In the genomic region with DNA sequence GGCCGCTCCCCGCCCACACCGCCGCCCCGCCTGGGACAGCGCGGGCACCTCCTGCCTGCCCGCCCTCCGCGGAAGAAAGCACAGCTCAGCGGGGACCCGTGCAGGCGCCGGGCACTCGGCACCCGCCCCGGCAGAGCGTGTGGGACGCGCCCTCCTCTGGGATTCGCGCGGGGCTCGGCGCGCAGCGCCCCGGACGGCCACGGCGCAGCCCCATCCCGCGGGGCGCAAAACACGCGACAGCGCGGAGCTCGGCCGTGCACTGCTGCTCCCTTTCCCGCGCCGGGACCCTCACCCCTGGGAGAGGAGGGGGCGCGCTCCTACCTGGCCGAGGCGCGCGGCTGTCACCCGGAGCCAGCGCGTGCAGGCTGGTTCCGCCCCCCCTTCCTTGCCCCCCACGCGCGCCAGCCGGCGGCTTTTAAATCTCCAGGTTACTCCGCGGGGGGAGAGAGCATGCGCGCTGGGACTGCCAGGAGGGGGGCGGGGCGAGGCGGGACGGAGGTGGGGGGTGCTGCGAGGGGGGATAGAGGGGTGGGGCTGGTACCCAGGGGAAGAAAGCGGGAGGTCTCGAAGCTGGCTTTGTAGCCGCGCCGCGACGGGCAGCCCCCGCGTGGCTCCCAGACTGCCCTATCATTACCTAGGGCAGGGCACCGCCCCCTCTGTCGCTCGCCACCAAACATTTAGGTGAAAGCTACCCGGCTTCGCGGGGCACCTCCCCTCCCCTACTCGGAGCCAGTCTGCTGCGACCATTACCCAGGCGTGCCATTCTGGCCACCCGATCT, we compare ENCODE assay signal across 8 cellular contexts. TPM values are rescaled to one million over a fixed set of nuclear protein-coding genes. Genes with fewer than 3 reads are reported as not detected.
DNase-seq lines count a peak whose midpoint lies in the region; ATAC-seq and TF ChIP-seq lines count a peak whose summit lies in the region.

A gene with protein sequence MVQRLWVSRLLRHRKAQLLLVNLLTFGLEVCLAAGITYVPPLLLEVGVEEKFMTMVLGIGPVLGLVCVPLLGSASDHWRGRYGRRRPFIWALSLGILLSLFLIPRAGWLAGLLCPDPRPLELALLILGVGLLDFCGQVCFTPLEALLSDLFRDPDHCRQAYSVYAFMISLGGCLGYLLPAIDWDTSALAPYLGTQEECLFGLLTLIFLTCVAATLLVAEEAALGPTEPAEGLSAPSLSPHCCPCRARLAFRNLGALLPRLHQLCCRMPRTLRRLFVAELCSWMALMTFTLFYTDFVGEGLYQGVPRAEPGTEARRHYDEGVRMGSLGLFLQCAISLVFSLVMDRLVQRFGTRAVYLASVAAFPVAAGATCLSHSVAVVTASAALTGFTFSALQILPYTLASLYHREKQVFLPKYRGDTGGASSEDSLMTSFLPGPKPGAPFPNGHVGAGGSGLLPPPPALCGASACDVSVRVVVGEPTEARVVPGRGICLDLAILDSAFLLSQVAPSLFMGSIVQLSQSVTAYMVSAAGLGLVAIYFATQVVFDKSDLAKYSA (minus strand): TSS at position 437 of the 779 bp plus-strand sequence. CDS start 15,853 bp downstream, outside the sequence.

- intact Hi-C loops in ovary (cut with DNase I): no loop called here
- intact Hi-C loops in vagina (cut with DNase I): no loop called here

- no peak within 1 kb of the TSS for H3K27ac Mint-ChIP-seq in activated T-helper 17 cell treated with anti-CD3 and anti-CD28 coated beads, Interleukin-2, amount 50 U/mL, for 72 hours

- peaks cover 20% of the 10 kb centered on the region for H3K27me3 Mint-ChIP-seq in activated T-helper 17 cell treated with anti-CD3 and anti-CD28 coated beads, Interleukin-2, amount 50 U/mL, for 72 hours

- 1% methylated on average over 50 to 86 of the region's 86 CpGs for WGBS in ovary, 3 donors

- DNase-seq in SKM-1 treated with dmso at 0.1 percent for 144 hours (lab: John Stamatoyannopoulos, UW; ENCODE audit: unreplicated experiment) (peak; percentile 61), SKM-1 (lab: John Stamatoyannopoulos, UW; ENCODE audit: unreplicated experiment) (no peak), NCI-H2227 treated with DMSO at 0.1 percent for 48 hours (lab: John Stamatoyannopoulos, UW) (peak; percentile 55), germinal center (ENCODE audit: low spot score) (peak; percentile 70), ovary (peak; percentile 51 to 78 (median 67)), vagina (ENCODE audit: extremely low spot score in 2 of 2) (no peak), SW480 (ENCODE audit: low spot score) (no peak)

- H3K4me3 ChIP-seq in ovary (peak within 1 kb of the TSS; percentile 41), vagina (peak within 1 kb of the TSS; percentile 57 to 58)

- peak within 1 kb of the TSS; percentile 76 for H3K4me3 Mint-ChIP-seq in activated T-helper 17 cell treated with anti-CD3 and anti-CD28 coated beads, Interleukin-2, amount 50 U/mL, for 72 hours

- H3K9me3 ChIP-seq in ovary: no peaks in the 10 kb centered on the region
- H3K9me3 ChIP-seq in vagina: no peaks in the 10 kb centered on the region

- no peaks in the 10 kb centered on the region for H3K36me3 ChIP-seq in ovary
- no peaks in the 10 kb centered on the region for H3K36me3 ChIP-seq in vagina

- TF ChIP-seq POLR2A in ovary (IDR thresholded peaks at IDR 0.05) (no peak), vagina (IDR thresholded peaks at IDR 0.05) (no peak)

- ATAC-seq in activated T-helper 17 cell treated with anti-CD3 and anti-CD28 coated beads, Interleukin-2, amount 50 U/mL, for 72 hours (replicated peaks): peak; percentile 84

- H3K9me3 Mint-ChIP-seq in activated T-helper 17 cell treated with anti-CD3 and anti-CD28 coated beads, Interleukin-2, amount 50 U/mL, for 72 hours: no peaks in the 10 kb centered on the region

- H3K4me1 Mint-ChIP-seq in activated T-helper 17 cell treated with anti-CD3 and anti-CD28 coated beads, Interleukin-2, amount 50 U/mL, for 72 hours: peaks cover 4% of the 10 kb centered on the region

- no peak for TF ChIP-seq EP300 in ovary (IDR thresholded peaks at IDR 0.05)

- H3K4me1 ChIP-seq in ovary (ENCODE audit: insufficient read depth) (peaks cover 16% of the 10 kb centered on the region), vagina (peaks cover 24% of the 10 kb centered on the region)

- TF ChIP-seq CTCF in ovary (IDR thresholded peaks at IDR 0.05) (no peak), vagina (IDR thresholded peaks at IDR 0.05) (no peak)

- H3K27ac ChIP-seq in ovary (peak within 1 kb of the TSS; percentile 41 to 69), vagina (peak within 1 kb of the TSS; percentile 50)

- H3K36me3 Mint-ChIP-seq in activated T-helper 17 cell treated with anti-CD3 and anti-CD28 coated beads, Interleukin-2, amount 50 U/mL, for 72 hours (ENCODE audit: low read depth): no peaks in the 10 kb centered on the region

- H3K27me3 ChIP-seq in ovary (no peaks in the 10 kb centered on the region), vagina (no peaks in the 10 kb centered on the region)

RNA-seq across cellular contexts. Expression of the gene that starts here (rescaled TPM):
- total RNA-seq in activated T-helper 17 cell treated with anti-CD3 and anti-CD28 coated beads, Interleukin-2, amount 50 U/mL, for 72 hours: under 1 TPM; 0.37 to 0.63 TPM
- total RNA-seq in ovary: 1 to 10 TPM; 1.5 to 9.5 (median 5.8) TPM
- polyA plus RNA-seq in ovary: 1 to 10 TPM; 3.4 to 3.5 TPM
- 0.25 TPM for total RNA-seq in vagina

Comparison
In these comparisons a context has a peak if more than half of its experiments do, and no peak if none do; other contexts are left out.
1. DNase-seq: peak in SKM-1 treated with dmso at 0.1 percent for 144 hours (single experiment), NCI-H2227 treated with DMSO at 0.1 percent for 48 hours (single experiment), germinal center (single experiment) and ovary (5 of 5); none in SKM-1 (single experiment), vagina (0 of 2) and SW480 (single experiment).
2. Peak in ATAC-seq in activated T-helper 17 cell treated with anti-CD3 and anti-CD28 coated beads, Interleukin-2, amount 50 U/mL, for 72 hours; RNA of the gene not detected or under 1 TPM.